1 cellular context compared by ENCODE assay signal in genomic region chr20:40564997-40565680, GRCh38.
A peak's percentile ranks its signal among the peaks of the same experiment; 100 is the strongest.
TF ChIP-seq lines count a peak whose summit lies in the region.

No MANE protein-coding gene starts in this region.

TF ChIP-seq in HCT116, 20 proteins besides CTCF, POLR2A, EP300 and RAD21 (continued from another document):
- TF ChIP-seq TCF7L2 (IDR thresholded peaks at IDR 0.05; ENCODE audit: borderline replicate concordance, extremely low read depth, insufficient read depth, insufficient read length), result peak; percentile 12
- peak; percentile 93 for TF ChIP-seq FOSL1 (IDR thresholded peaks at IDR 0.05; ENCODE audit: low read depth)
